ENCODE assay signal across 1 cellular context in genomic region chr11:123174196-123175183, GRCh38.
TF ChIP-seq lines count a peak whose summit lies in the region.

No MANE protein-coding gene starts in this region.

TF ChIP-seq in K562, 482 proteins besides CTCF, POLR2A, EP300 and RAD21 (continued from another document):
- TF ChIP-seq CUX1 (CRISPR knock-in tag; IDR thresholded peaks at IDR 0.05): no peak
- TF ChIP-seq ZNF316 (IDR thresholded peaks at IDR 0.05): no peak
- TF ChIP-seq PURB (CRISPR knock-in tag; IDR thresholded peaks at IDR 0.05; ENCODE audit: low read depth): no peak
- no peak for TF ChIP-seq MBD2 (IDR thresholded peaks at IDR 0.05; ENCODE audit: borderline replicate concordance, low read depth)
